In the genomic region with DNA sequence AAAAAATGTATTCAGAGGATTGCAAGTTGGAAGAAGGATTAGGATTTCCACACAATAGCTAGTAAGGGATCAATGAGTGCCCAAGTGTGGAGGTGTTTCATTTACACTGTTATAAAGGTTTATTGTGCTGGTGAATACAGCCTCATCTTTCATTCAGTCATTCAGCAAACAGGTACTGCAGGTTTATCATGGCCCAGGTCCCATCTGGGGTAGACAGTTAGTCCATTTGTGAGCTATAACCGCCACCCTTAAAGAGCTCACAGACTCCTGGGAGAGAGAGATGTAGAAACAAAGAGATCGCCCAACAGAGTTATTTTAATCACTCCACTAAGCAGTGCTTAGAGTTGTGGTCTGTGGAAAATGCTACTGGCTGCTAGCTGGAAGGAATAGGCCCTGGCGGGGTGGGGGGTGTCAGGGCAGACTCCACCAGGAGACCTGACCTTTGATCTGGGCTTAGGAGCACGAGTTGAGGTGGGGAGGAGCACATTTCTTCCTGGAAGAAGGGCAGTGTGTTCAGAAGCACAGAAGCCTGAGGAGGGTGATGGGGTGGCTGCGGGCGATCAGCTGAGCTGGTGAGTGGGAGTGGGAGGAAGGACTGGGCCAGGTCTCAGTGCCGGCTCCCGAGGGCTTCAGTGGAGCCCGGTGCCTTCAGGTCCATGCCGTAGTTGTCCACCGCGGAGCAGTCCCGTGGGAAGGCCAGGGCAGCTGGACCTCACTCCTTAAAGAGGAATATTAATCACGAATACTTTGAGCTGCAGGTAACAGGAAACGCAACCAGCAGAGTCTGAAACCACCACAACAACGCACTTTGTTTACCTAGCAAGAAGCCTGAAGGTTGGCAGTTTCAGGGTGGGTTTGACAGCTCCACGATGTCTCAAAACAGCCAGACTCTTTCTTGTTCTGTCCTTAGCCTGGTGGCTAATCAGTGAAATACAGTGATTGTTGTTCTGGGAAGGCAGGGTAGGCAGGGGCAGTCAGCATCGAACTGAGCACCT, we compare ENCODE assay signal across 10 cellular contexts. TPM values are rescaled to one million over a fixed set of nuclear protein-coding genes. Genes with fewer than 3 reads are reported as not detected.
A peak's percentile ranks its signal among the peaks of the same experiment; 100 is the strongest.
DNase-seq lines count a peak whose midpoint lies in the region; ATAC-seq, FAIRE-seq and TF ChIP-seq lines count a peak whose summit lies in the region.
"Had no signal": no experiment of that assay in that cellular context is flagged by ENCODE, and none has a peak within 500 bp of the region (broad histone marks: within the 10 kb centered on the region; RNA-seq: fewer than 3 reads in every experiment).

No MANE protein-coding gene starts in this region.

- H3K4me3 ChIP-seq in heart left ventricle = no peak overlapping the region

- peak overlapping the region; percentile 59 for H3K27ac Mint-ChIP-seq in activated CD8-positive, alpha-beta T cell treated with anti-CD3 and anti-CD28 coated beads, Interleukin-2, amount 10 ng/mL, durations not matched to agents 7 days and 5 days

- FAIRE-seq in urothelium cell line (lab: Jason Lieb, UNC) (peak; percentile 78), H54 (lab: Jason Lieb, UNC) (no peak)

- DNase-seq in heart left ventricle (no peak), left ventricle myocardium superior (no peak), left lobe of liver (ENCODE audit: low spot score) (peak; percentile 47), urothelium cell line (ENCODE audit: low spot score) (no peak), T-helper 9 cell (no peak), H54 (ENCODE audit: insufficient read length, low spot score) (no peak)
- no peak for DNase-seq in activated CD8-positive, alpha-beta T cell treated with anti-CD3 and anti-CD28 coated beads, Interleukin-2, amount 10 ng/mL, durations not matched to agents 7 days and 5 days
- DNase-seq: amniotic stem cell, SW 1271 had no signal

- no peaks in the 10 kb centered on the region for H3K27me3 Mint-ChIP-seq in activated CD8-positive, alpha-beta T cell treated with anti-CD3 and anti-CD28 coated beads, Interleukin-2, amount 10 ng/mL, durations not matched to agents 7 days and 5 days (ENCODE audit: low read depth)

- H3K4me3 Mint-ChIP-seq in activated CD8-positive, alpha-beta T cell treated with anti-CD3 and anti-CD28 coated beads, Interleukin-2, amount 10 ng/mL, durations not matched to agents 7 days and 5 days = no peak overlapping the region

- TF ChIP-seq POLR2A in heart left ventricle (IDR thresholded peaks at IDR 0.05) (no peak), H54 (IDR thresholded peaks at IDR 0.05; ENCODE audit: low read depth, low read length) (no peak)

- POLR2A ChIA-PET in activated CD8-positive, alpha-beta T cell treated with anti-CD3 and anti-CD28 coated beads, Interleukin-2, amount 10 ng/mL, durations not matched to agents 7 days and 5 days (lab: Charles Lee) = interaction anchor here (0.6 to 3.4 kb wide), 3 partner anchors 11 to 239 kb away, joined by 5 to 12 read pairs (median 7); a partner anchor contains a TSS

- no peaks in the 10 kb centered on the region for H3K9me3 ChIP-seq in heart left ventricle

- no peaks in the 10 kb centered on the region for H3K36me3 Mint-ChIP-seq in activated CD8-positive, alpha-beta T cell treated with anti-CD3 and anti-CD28 coated beads, Interleukin-2, amount 10 ng/mL, durations not matched to agents 7 days and 5 days (ENCODE audit: low read depth)

- no peaks in the 10 kb centered on the region for H3K27me3 ChIP-seq in heart left ventricle

- no peaks in the 10 kb centered on the region for H3K9me3 Mint-ChIP-seq in activated CD8-positive, alpha-beta T cell treated with anti-CD3 and anti-CD28 coated beads, Interleukin-2, amount 10 ng/mL, durations not matched to agents 7 days and 5 days (ENCODE audit: insufficient read depth)

- peaks cover 5 to 88% (median 70%) of the 10 kb centered on the region in 12 donors for H3K4me1 ChIP-seq in heart left ventricle

- H3K27ac ChIP-seq in heart left ventricle = peak overlapping the region; percentile 27 to 91 (median 85)

- intact Hi-C loops in heart left ventricle (cut with DNase I) (no loop called here), left ventricle myocardium superior (cut with micrococcal nuclease) (no loop called here)

- CTCF ChIA-PET in activated CD8-positive, alpha-beta T cell treated with anti-CD3 and anti-CD28 coated beads, Interleukin-2, amount 10 ng/mL, durations not matched to agents 7 days and 5 days (lab: Charles Lee) = interaction anchor here (0.6 to 1.3 kb wide), 3 partner anchors 11 to 40 kb away, joined by 3 to 6 read pairs (median 3); a partner anchor contains a TSS

- peaks cover 0 to 5% (median 0%) of the 10 kb centered on the region in 9 donors for H3K36me3 ChIP-seq in heart left ventricle

- peaks cover 79% of the 10 kb centered on the region for H3K4me1 Mint-ChIP-seq in activated CD8-positive, alpha-beta T cell treated with anti-CD3 and anti-CD28 coated beads, Interleukin-2, amount 10 ng/mL, durations not matched to agents 7 days and 5 days (ENCODE audit: low read depth)

- no peak for TF ChIP-seq CTCF in heart left ventricle (IDR thresholded peaks at IDR 0.05)

- ATAC-seq in heart left ventricle (no peak), left ventricle myocardium superior (no peak), left lobe of liver (no peak), HG02870 (IDR thresholded peaks at IDR 0.05; ENCODE audit: unreplicated experiment) (no peak)
- ATAC-seq in activated CD8-positive, alpha-beta T cell treated with anti-CD3 and anti-CD28 coated beads, Interleukin-2, amount 10 ng/mL, durations not matched to agents 7 days and 5 days = no peak

- WGBS in heart left ventricle, 4 donors = 57 to 61% (median 59%) methylated on average over 18 of the region's 18 CpGs

RNA-seq across cellular contexts. Expression of a gene that starts 11.2 kb away (rescaled TPM):
- total RNA-seq in heart left ventricle = 100 to 1,000 TPM in 2 of 9 donors, 10 to 100 TPM in 7; 46.8 to 362 (median 56.8) TPM
- 10 to 100 TPM; 48.6 to 80.6 TPM for polyA plus RNA-seq in heart left ventricle
- total RNA-seq in left ventricle myocardium superior = 78.6 TPM
- 10 to 100 TPM; 17.8 to 22.3 TPM for total RNA-seq in activated CD8-positive, alpha-beta T cell treated with anti-CD3 and anti-CD28 coated beads, Interleukin-2, amount 10 ng/mL, durations not matched to agents 7 days and 5 days
- 49.1 TPM for total RNA-seq in left lobe of liver

RNA-seq across cellular contexts. Expression of a gene that starts 53.6 kb away (rescaled TPM):
- total RNA-seq in heart left ventricle (10 to 100 TPM in 4 of 9 donors, 1 to 10 TPM in 5; 6.3 to 14.2 (median 9.7) TPM), left ventricle myocardium superior (10.5 TPM), left lobe of liver (5.9 TPM)
- 1 to 10 TPM; 5.6 to 7.9 TPM for polyA plus RNA-seq in heart left ventricle
- 10 to 100 TPM; 34.0 to 36.0 TPM for total RNA-seq in activated CD8-positive, alpha-beta T cell treated with anti-CD3 and anti-CD28 coated beads, Interleukin-2, amount 10 ng/mL, durations not matched to agents 7 days and 5 days
